Comparison of ENCODE assay signal across 2 cellular contexts in genomic region chr3:126351771-126352475, GRCh38.
TF ChIP-seq lines count a peak whose summit lies in the region.

No MANE protein-coding gene starts in this region.

TF ChIP-seq in HEK293, 187 proteins besides CTCF, POLR2A, EP300 and RAD21:
- TF ChIP-seq ZNF112 (tag by site-specific recombination; IDR thresholded peaks at IDR 0.05) (no peak), ZNF664 (tag by site-specific recombination; IDR thresholded peaks at IDR 0.05) (no peak), ZNF433 (tag by site-specific recombination; IDR thresholded peaks at IDR 0.05; ENCODE audit: low read depth) (no peak), ZNF623 (tag by site-specific recombination; IDR thresholded peaks at IDR 0.05) (no peak), ZNF626 (tag by site-specific recombination; IDR thresholded peaks at IDR 0.05) (no peak), ZNF311 (tag by site-specific recombination; IDR thresholded peaks at IDR 0.05; ENCODE audit: borderline replicate concordance) (no peak), KLF8 (tag by site-specific recombination; IDR thresholded peaks at IDR 0.05) (no peak)
TF ChIP-seq in HEK293: peak in this region for 0.

TF ChIP-seq in H1, 55 proteins besides CTCF, POLR2A, EP300 and RAD21:
- no peak for TF ChIP-seq POU5F1 (IDR thresholded peaks at IDR 0.05; ENCODE audit: low read depth, low read length)
- no peak for TF ChIP-seq KDM4A (IDR thresholded peaks at IDR 0.05; ENCODE audit: low read depth, low read length, severe bottlenecking)
- no peak for TF ChIP-seq TAF7 (optimal IDR thresholded peaks at IDR 0.05; ENCODE audit: borderline replicate concordance, low read depth, low read length)
- no peak for TF ChIP-seq EZH2 (IDR thresholded peaks at IDR 0.05; ENCODE audit: low read depth, low read length, severe bottlenecking)
- TF ChIP-seq EGR1 (IDR thresholded peaks at IDR 0.05; ENCODE audit: borderline replicate concordance, low read depth, low read length) = no peak
